In genomic region chr7:82015751-82016150, GRCh38 we compare ENCODE assay signal across 3 cellular contexts.
A peak's percentile ranks its signal among the peaks of the same experiment; 100 is the strongest.
TF ChIP-seq lines count a peak whose summit lies in the region.

No MANE protein-coding gene starts in this region.

TF ChIP-seq in A549, 52 proteins besides CTCF, POLR2A, EP300 and RAD21 (continued from another document):
- TF ChIP-seq SMC3 (IDR thresholded peaks at IDR 0.05) = 0 out of 3 replicates have a peak, but pooled peaks have one; percentile 9
- no peak for TF ChIP-seq RCOR1 (IDR thresholded peaks at IDR 0.05; ENCODE audit: low read depth, low read length)
- no peak for TF ChIP-seq CHD2 (IDR thresholded peaks at IDR 0.05; ENCODE audit: low read length, partially characterized antibody)
- no peak for TF ChIP-seq FOXS1 (CRISPR knock-in tag; IDR thresholded peaks at IDR 0.05)
- TF ChIP-seq FOSB (CRISPR knock-in tag; IDR thresholded peaks at IDR 0.05) = no peak
- no peak for TF ChIP-seq EHMT2 (IDR thresholded peaks at IDR 0.05; ENCODE audit: low read depth)
- no peak for TF ChIP-seq HOXB5 (CRISPR knock-in tag; IDR thresholded peaks at IDR 0.05)
- TF ChIP-seq SREBF2 (IDR thresholded peaks at IDR 0.05) = no peak
- TF ChIP-seq CEBPB (IDR thresholded peaks at IDR 0.05) = peak; percentile 78 to 82

TF ChIP-seq in HCT116, 20 proteins besides CTCF, POLR2A, EP300 and RAD21:
- TF ChIP-seq, protein P1, sequence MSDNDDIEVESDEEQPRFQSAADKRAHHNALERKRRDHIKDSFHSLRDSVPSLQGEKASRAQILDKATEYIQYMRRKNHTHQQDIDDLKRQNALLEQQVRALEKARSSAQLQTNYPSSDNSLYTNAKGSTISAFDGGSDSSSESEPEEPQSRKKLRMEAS (IDR thresholded peaks at IDR 0.05) = peak; percentile 60
- TF ChIP-seq, protein P2, sequence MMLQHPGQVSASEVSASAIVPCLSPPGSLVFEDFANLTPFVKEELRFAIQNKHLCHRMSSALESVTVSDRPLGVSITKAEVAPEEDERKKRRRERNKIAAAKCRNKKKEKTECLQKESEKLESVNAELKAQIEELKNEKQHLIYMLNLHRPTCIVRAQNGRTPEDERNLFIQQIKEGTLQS (IDR thresholded peaks at IDR 0.05) = no peak
- TF ChIP-seq CEBPB (IDR thresholded peaks at IDR 0.05; ENCODE audit: low read depth) (peak; percentile 83), REST (IDR thresholded peaks at IDR 0.05; ENCODE audit: low read depth) (no peak)
TF ChIP-seq in HCT116: peak in this region for 2.

TF ChIP-seq in SK-N-SH, 30 proteins besides CTCF, POLR2A, EP300 and RAD21 (continued from another document):
- no peak for TF ChIP-seq USF2 (IDR thresholded peaks at IDR 0.05; ENCODE audit: borderline replicate concordance, low read depth, low read length)
- TF ChIP-seq, protein P1 (IDR thresholded peaks at IDR 0.05; ENCODE audit: low read depth) = no peak
- TF ChIP-seq NFIC (IDR thresholded peaks at IDR 0.05; ENCODE audit: borderline replicate concordance) = no peak
- TF ChIP-seq JUND (IDR thresholded peaks at IDR 0.05) = no peak
- TF ChIP-seq REST (IDR thresholded peaks at IDR 0.05; ENCODE audit: low read depth, low read length) = no peak
- TF ChIP-seq RCOR1 (IDR thresholded peaks at IDR 0.05; ENCODE audit: low read length) = no peak
TF ChIP-seq in SK-N-SH: peak in this region for 0.
